In genomic region chr1:205505791-205506190, GRCh38 we compare ENCODE assay signal across 8 cellular contexts. TPM values are rescaled to one million over a fixed set of nuclear protein-coding genes. Genes with fewer than 3 reads are reported as not detected.
DNase-seq lines count a peak whose midpoint lies in the region; ATAC-seq, FAIRE-seq and TF ChIP-seq lines count a peak whose summit lies in the region.

No MANE protein-coding gene starts in this region.

- CTCF ChIA-PET in IMR-90 (lab: Yijun Ruan, JAX) (interaction anchor here (1.1 kb wide), 1 partner anchor 11 kb away, joined by 4 read pairs; no protein-coding TSS in a partner anchor), mammary epithelial cell (lab: Charles Lee; ENCODE audit: low non-redundant PET) (no interaction called here)

- no peak overlapping the region for H2BK15ac ChIP-seq in IMR-90 (ENCODE audit: low read depth, low read length)

- H4K5ac ChIP-seq in IMR-90 (ENCODE audit: low read depth, low read length): no peak overlapping the region

- in situ Hi-C loops in IMR-90 (cut with MboI; ENCODE audit: low sequenced_read_pairs) (no loop called here), mammary epithelial cell (cut with MboI; ENCODE audit: low sequenced_read_pairs in 2 of 2) (no loop called here)

- H2BK120ac ChIP-seq in IMR-90 (ENCODE audit: low read depth, low read length): no peak overlapping the region

- no peak overlapping the region for H2AK5ac ChIP-seq in IMR-90 (ENCODE audit: low read depth, low read length)

- H3K23ac ChIP-seq in IMR-90 (ENCODE audit: low read depth, low read length): no peak overlapping the region

- H4K20me1 ChIP-seq in IMR-90 (ENCODE audit: insufficient read depth, low read length) (no peaks in the 10 kb centered on the region; the same call in 1 of the 2 replicates), mammary epithelial cell (ENCODE audit: insufficient read depth, low read length) (no peaks in the 10 kb centered on the region)

- peaks cover 66% of the 10 kb centered on the region for H3K27me3 ChIP-seq in IMR-90 (ENCODE audit: control insufficient read depth, insufficient read depth, low read length)
- no peaks in the 10 kb centered on the region for H3K27me3 ChIP-seq in mammary epithelial cell (ENCODE audit: insufficient read depth, low read length)
- no peaks in the 10 kb centered on the region for H3K27me3 ChIP-seq in right lobe of liver

- H3K18ac ChIP-seq in IMR-90 (ENCODE audit: low read depth, low read length): no peak overlapping the region

- H3K14ac ChIP-seq in IMR-90 (replicated peaks; ENCODE audit: low read depth, low read length): no peak overlapping the region

- intact Hi-C loops in IMR-90 (cut with micrococcal nuclease): no loop called here
- intact Hi-C loops in mammary epithelial cell (cut with micrococcal nuclease): loop anchor here (2.0 kb wide), 1 partner anchor 17 kb away; no protein-coding TSS in a partner anchor
- intact Hi-C loops in right lobe of liver (cut with DNase I): no loop called here

- WGBS in IMR-90 (ENCODE audit: extremely low coverage in 2 of 2, insufficient read length in 1 of 2), 2 experiments: 0% methylated on average over 1 of the region's 15 CpGs; no CpG with 5 or more reads in 1 of the 2 experiments
- 0% methylated on average over 9 of the region's 15 CpGs for WGBS in mammary epithelial cell (ENCODE audit: low coverage, missing lambda C conversion rate)
- WGBS in right lobe of liver (ENCODE audit: insufficient coverage, low coverage, low lambda C conversion rate, missing lambda C conversion rate): 17% methylated on average over 1 of the region's 15 CpGs

- TF ChIP-seq RAD21 in IMR-90 (IDR thresholded peaks at IDR 0.05; ENCODE audit: low read length): no peak

- H3K9me3 ChIP-seq in IMR-90 (ENCODE audit: control insufficient read depth, insufficient read depth, low read length): no peaks in the 10 kb centered on the region; the same call in 1 of the 2 replicates
- H3K9me3 ChIP-seq in mammary epithelial cell (replicated peaks; ENCODE audit: insufficient read depth, low read length): no peaks in the 10 kb centered on the region
- no peaks in the 10 kb centered on the region for H3K9me3 ChIP-seq in right lobe of liver

- H3K4ac ChIP-seq in IMR-90 (ENCODE audit: low read depth, low read length): no peak overlapping the region

- H3K56ac ChIP-seq in IMR-90 (ENCODE audit: extremely low read depth, insufficient read depth, low read length): no peak overlapping the region

- H3K4me3 ChIP-seq in IMR-90 (ENCODE audit: insufficient read depth, low read depth, low read length) (no peak overlapping the region), mammary epithelial cell (replicated peaks in 1 of 3; ENCODE audit: insufficient read depth in 1 of 3, low read depth in 2 of 3, low read length in 3 of 3) (peak overlapping the region; percentile 71 to 84 (median 71)), right lobe of liver (peak overlapping the region in 2 of 3 donors; percentile 63 to 69)

- TF ChIP-seq CTCF in IMR-90 (conservative IDR thresholded peaks at IDR 0.05; ENCODE audit: low read depth, low read length) (no peak), mammary epithelial cell (conservative IDR thresholded peaks at IDR 0.05 in 1 of 2, IDR thresholded peaks at IDR 0.05 in 1 of 2; ENCODE audit: extremely low read depth in 1 of 2, insufficient read depth in 1 of 2, low read depth in 1 of 2, low read length in 2 of 2) (no peak), right lobe of liver (IDR thresholded peaks at IDR 0.05) (no peak)

- no peak overlapping the region for H2BK20ac ChIP-seq in IMR-90 (ENCODE audit: low read depth, low read length)

- no peak overlapping the region for H4K8ac ChIP-seq in IMR-90 (ENCODE audit: low read depth in 2 of 2, low read length in 2 of 2)

- POLR2A ChIA-PET in IMR-90 (lab: Charles Lee; ENCODE audit: unreplicated experiment): interaction anchor here (0.6 kb wide), 1 partner anchor 8 kb away, joined by 3 read pairs; no protein-coding TSS in a partner anchor

- H3K4me1 ChIP-seq in IMR-90 (ENCODE audit: control insufficient read depth, insufficient read depth, low read length): peaks cover 2% of the 10 kb centered on the region; the same call in 1 of the 2 replicates
- H3K4me1 ChIP-seq in mammary epithelial cell (ENCODE audit: insufficient read depth, low read length): peaks cover 17% of the 10 kb centered on the region
- no peaks in the 10 kb centered on the region for H3K4me1 ChIP-seq in right lobe of liver

- no TSS peak for BruUV-seq in IMR-90 (replicated peaks; lab: Mats Ljungman, UMichigan)
- BruUV-seq in mammary epithelial cell (replicated peaks; lab: Mats Ljungman, UMichigan): no TSS peak

- peaks cover 47% of the 10 kb centered on the region for H3K79me2 ChIP-seq in mammary epithelial cell (ENCODE audit: insufficient read depth, low read length)

- no peaks in the 10 kb centered on the region for H3K79me1 ChIP-seq in IMR-90 (ENCODE audit: low read depth in 1 of 2, low read length in 2 of 2)

- TF ChIP-seq POLR2A in IMR-90 (IDR thresholded peaks at IDR 0.05; ENCODE audit: low read depth, low read length) (no peak), right lobe of liver (IDR thresholded peaks at IDR 0.05) (no peak)

- H3K36me3 ChIP-seq in IMR-90 (ENCODE audit: control insufficient read depth, insufficient read depth, low read length) (no peaks in the 10 kb centered on the region), mammary epithelial cell (ENCODE audit: insufficient read depth, low read length) (no peaks in the 10 kb centered on the region), right lobe of liver (no peaks in the 10 kb centered on the region)

- peak overlapping the region; percentile 72 for H2AK9ac ChIP-seq in IMR-90 (replicated peaks; ENCODE audit: low read depth, low read length, poor library complexity)

- DNase-seq in IMR-90: no peak
- peak; percentile 70 for DNase-seq in mammary epithelial cell
- DNase-seq in right lobe of liver: peak in 1 of 3 donors; percentile 41
- no peak for DNase-seq in SK-N-DZ (ENCODE audit: low spot score)
- DNase-seq in HTR-8/SVneo (ENCODE audit: insufficient read length, low spot score): no peak

- no peaks in the 10 kb centered on the region for H3K9me1 ChIP-seq in IMR-90 (ENCODE audit: insufficient read depth, low read length)

- no peak for FAIRE-seq in HTR-8/SVneo (lab: Jason Lieb, UNC)

- dilution Hi-C loops in IMR-90 (cut with HindIII; ENCODE audit: low sequenced_read_pairs, unreplicated experiment) (no loop called here), mammary epithelial cell (cut with HindIII; ENCODE audit: low sequenced_read_pairs) (no loop called here)

- H2AFZ ChIP-seq in IMR-90 (replicated peaks; ENCODE audit: low read length, poor library complexity) (no peak overlapping the region), mammary epithelial cell (ENCODE audit: low read depth, low read length) (peak overlapping the region; percentile 89)

- H3K27ac ChIP-seq in IMR-90 (ENCODE audit: insufficient read depth, low read length) (no peak overlapping the region), mammary epithelial cell (ENCODE audit: insufficient read depth, low read depth, low read length) (peak overlapping the region; percentile 65), right lobe of liver (no peak overlapping the region), temporal lobe (ENCODE audit: low read depth, low read length) (peak overlapping the region; percentile 96)

- H3K9ac ChIP-seq in IMR-90 (ENCODE audit: low read depth, low read length): no peak overlapping the region
- peak overlapping the region; percentile 87 for H3K9ac ChIP-seq in mammary epithelial cell (ENCODE audit: insufficient read depth, low read length)

- ATAC-seq in IMR-90 (ENCODE audit: low read depth) (no peak), right lobe of liver (peak in 1 of 4 donors; percentile 12), HG03097 (IDR thresholded peaks at IDR 0.05; ENCODE audit: low FRiP score, unreplicated experiment) (no peak), GM19467 (IDR thresholded peaks at IDR 0.05; ENCODE audit: unreplicated experiment) (no peak)

- H3K4me2 ChIP-seq in IMR-90 (ENCODE audit: low read depth, low read length) (no peak overlapping the region), mammary epithelial cell (ENCODE audit: insufficient read depth, low read depth, low read length) (peak overlapping the region; percentile 88)

- no peak overlapping the region for H2BK5ac ChIP-seq in IMR-90 (ENCODE audit: low read depth, low read length, poor library complexity, severe bottlenecking)

- no peak overlapping the region for H4K91ac ChIP-seq in IMR-90 (ENCODE audit: insufficient read depth, low read depth, low read length)

TF ChIP-seq in IMR-90, 13 proteins besides CTCF, POLR2A, EP300 and RAD21:
- TF ChIP-seq MAZ (IDR thresholded peaks at IDR 0.05; ENCODE audit: borderline replicate concordance, low read depth, low read length) (no peak), FOS (IDR thresholded peaks at IDR 0.05; ENCODE audit: low read depth, low read length) (no peak), SMC3 (IDR thresholded peaks at IDR 0.05; ENCODE audit: low read depth, low read length) (no peak), CEBPB (IDR thresholded peaks at IDR 0.05; ENCODE audit: low read depth, low read length) (no peak), RCOR1 (IDR thresholded peaks at IDR 0.05; ENCODE audit: insufficient replicate concordance, low read length) (no peak), BHLHE40 (IDR thresholded peaks at IDR 0.05; ENCODE audit: low read depth, low read length) (no peak), CHD1 (IDR thresholded peaks at IDR 0.05; ENCODE audit: low read depth, low read length) (no peak), NFE2L2 (IDR thresholded peaks at IDR 0.05; ENCODE audit: low read depth, low read length) (no peak)

RNA-seq across cellular contexts. Expression of gene CDK18, which starts 1.3 kb away (rescaled TPM):
- total RNA-seq in IMR-90 (2012; rRNA removed) (0.18 and 0.28 TPM in 2 replicates), mammary epithelial cell (10 to 100 TPM; 23.2 to 28.6 TPM), right lobe of liver (10 to 100 TPM in 3 of 6 experiments, 1 to 10 TPM in 3; 6.3 to 22.3 (median 9.7) TPM), temporal lobe (1.2 TPM)
- polyA plus RNA-seq in IMR-90 (2012; rRNA removed) (0.34 and 0.48 TPM in 2 replicates), mammary epithelial cell (24.6 TPM)
- polyA plus RNA-seq in IMR-90 (2012; cell fraction: cytosol; rRNA removed): 0.17 and 0.56 TPM in 2 replicates
- polyA plus RNA-seq in IMR-90 (2012; cell fraction: nucleus; rRNA removed; ENCODE audit: low replicate concordance): 1.7 and 2.8 TPM in 2 replicates
- 57.9 TPM for polyA minus RNA-seq in mammary epithelial cell
- 0.47 and 0.77 TPM in 2 replicates for polyA plus RNA-seq in SK-N-DZ (2014; cell fraction: cytosol; rRNA removed)
- 0.18 and 1.0 TPM in 2 replicates for polyA plus RNA-seq in SK-N-DZ (2014; cell fraction: nucleus; rRNA removed)

RNA-seq across cellular contexts. Expression of gene BLACAT1, which starts 49.9 kb away (rescaled TPM):
- under 0.01 TPM in 1 of 2 replicates, not detected in the other for total RNA-seq in IMR-90 (2012; rRNA removed)
- polyA plus RNA-seq in IMR-90 (2012; rRNA removed): 0.03 and 0.05 TPM in 2 replicates
- 0.01 and 0.03 TPM in 2 replicates for polyA plus RNA-seq in IMR-90 (2012; cell fraction: cytosol; rRNA removed)
- polyA plus RNA-seq in IMR-90 (2012; cell fraction: nucleus; rRNA removed; ENCODE audit: low replicate concordance): 0.14 and 0.34 TPM in 2 replicates
- total RNA-seq in mammary epithelial cell: 1 to 10 TPM; 1.6 to 2.5 TPM
- 1.8 TPM for polyA plus RNA-seq in mammary epithelial cell
- polyA minus RNA-seq in mammary epithelial cell: 4.4 TPM
- under 1 TPM in 1 of 6 experiments, not detected in 5; 0.06 TPM for total RNA-seq in right lobe of liver
- total RNA-seq in temporal lobe: 1.5 TPM
- polyA plus RNA-seq in SK-N-DZ (2014; cell fraction: cytosol; rRNA removed): 0.06 and 0.24 TPM in 2 replicates
- polyA plus RNA-seq in SK-N-DZ (2014; cell fraction: nucleus; rRNA removed): not detected in 2 replicates

Comparison
In these comparisons a context has a peak if more than half of its experiments do, and no peak if none do; other contexts are left out.
1. H3K27ac ChIP-seq: peak in mammary epithelial cell (single experiment) and temporal lobe (single experiment); none in IMR-90 (single experiment) and right lobe of liver (0 of 3).